7 cellular contexts compared by ENCODE assay signal in genomic region chr6:125995972-125996580, GRCh38. TPM values are rescaled to one million over a fixed set of nuclear protein-coding genes. Genes with fewer than 3 reads are reported as not detected.
A peak's percentile ranks its signal among the peaks of the same experiment; 100 is the strongest.
DNase-seq lines count a peak whose midpoint lies in the region; ATAC-seq and TF ChIP-seq lines count a peak whose summit lies in the region.

No MANE protein-coding gene starts in this region.

- H3K4me3 Mint-ChIP-seq in activated naive CD8-positive, alpha-beta T cell treated with anti-CD3 and anti-CD28 coated beads, Interleukin-2, amount 10 ng/mL, durations not matched to agents 7 days and 5 days, result peak overlapping the region; percentile 64

- TF ChIP-seq CTCF in GM13976 (IDR thresholded peaks at IDR 0.05; ENCODE audit: borderline replicate concordance, control extremely low read depth, extremely low read depth, insufficient read depth, missing control alignments), result peak; percentile 93
- TF ChIP-seq CTCF in heart left ventricle (IDR thresholded peaks at IDR 0.05), result peak; percentile 92 to 98 (median 96)

- H3K4me3 ChIP-seq in heart left ventricle, result no peak overlapping the region

- WGBS in heart left ventricle, 4 donors, result 8 to 13% (median 12%) methylated on average over 8 of the region's 8 CpGs

- H3K36me3 ChIP-seq in heart left ventricle, result peaks cover 0 to 41% (median 21%) of the 10 kb centered on the region in 9 donors

- H3K36me3 Mint-ChIP-seq in activated naive CD8-positive, alpha-beta T cell treated with anti-CD3 and anti-CD28 coated beads, Interleukin-2, amount 10 ng/mL, durations not matched to agents 7 days and 5 days, result peaks cover 16% of the 10 kb centered on the region

- H3K27me3 Mint-ChIP-seq in activated naive CD8-positive, alpha-beta T cell treated with anti-CD3 and anti-CD28 coated beads, Interleukin-2, amount 10 ng/mL, durations not matched to agents 7 days and 5 days, result no peaks in the 10 kb centered on the region

- H3K4me1 ChIP-seq in heart left ventricle, result peaks cover 0 to 15% (median 3%) of the 10 kb centered on the region in 12 donors

- no peaks in the 10 kb centered on the region for H3K27me3 ChIP-seq in heart left ventricle

- H3K4me1 Mint-ChIP-seq in activated naive CD8-positive, alpha-beta T cell treated with anti-CD3 and anti-CD28 coated beads, Interleukin-2, amount 10 ng/mL, durations not matched to agents 7 days and 5 days, result peaks cover 16% of the 10 kb centered on the region

- POLR2A ChIA-PET in activated naive CD8-positive, alpha-beta T cell treated with anti-CD3 and anti-CD28 coated beads, Interleukin-2, amount 10 ng/mL, durations not matched to agents 7 days and 5 days (lab: Charles Lee), result no interaction called here

- no peaks in the 10 kb centered on the region for H3K9me3 Mint-ChIP-seq in activated naive CD8-positive, alpha-beta T cell treated with anti-CD3 and anti-CD28 coated beads, Interleukin-2, amount 10 ng/mL, durations not matched to agents 7 days and 5 days

- intact Hi-C loops in heart left ventricle (cut with DNase I), result loop anchor here in 3 of 10 donors (5.0 to 10.0 kb wide), 2 partner anchors 1126 to 1129 kb away; no protein-coding TSS in a partner anchor
- intact Hi-C loops in sciatic nerve (cut with DNase I), result no loop called here

- no peak for TF ChIP-seq POLR2A in heart left ventricle (IDR thresholded peaks at IDR 0.05)

- ATAC-seq in HG02642 (IDR thresholded peaks at IDR 0.05; ENCODE audit: poor library complexity, unreplicated experiment) (peak; percentile 96), heart left ventricle (peak; percentile 70 to 87 (median 82)), sciatic nerve (peak; percentile 89)
- ATAC-seq in activated naive CD8-positive, alpha-beta T cell treated with anti-CD3 and anti-CD28 coated beads, Interleukin-2, amount 10 ng/mL, durations not matched to agents 7 days and 5 days (ENCODE audit: low read depth), result peak; percentile 91

- H3K27ac ChIP-seq in heart left ventricle, result no peak overlapping the region

- no peaks in the 10 kb centered on the region for H3K9me3 ChIP-seq in heart left ventricle

- in situ Hi-C loops in GM13976 (cut with MboI; ENCODE audit: low sequenced_read_pairs, unreplicated experiment), result no loop called here

- H3K27ac Mint-ChIP-seq in activated naive CD8-positive, alpha-beta T cell treated with anti-CD3 and anti-CD28 coated beads, Interleukin-2, amount 10 ng/mL, durations not matched to agents 7 days and 5 days, result peak overlapping the region; percentile 4

- DNase-seq in GM13976 (ENCODE audit: low spot score) (peak; percentile 45), NCI-H1092 (lab: John Stamatoyannopoulos, UW) (peak; percentile 31), SW480 (ENCODE audit: low spot score) (peak; percentile 44), heart left ventricle (peak; percentile 39 to 72 (median 45)), sciatic nerve (ENCODE audit: low spot score) (peak; percentile 77)
- DNase-seq in activated naive CD8-positive, alpha-beta T cell treated with anti-CD3 and anti-CD28 coated beads, Interleukin-2, amount 10 ng/mL, durations not matched to agents 7 days and 5 days, result peak; percentile 79

RNA-seq across cellular contexts. Expression of gene TRMT11, which starts 9.7 kb away (rescaled TPM):
- total RNA-seq in activated naive CD8-positive, alpha-beta T cell treated with anti-CD3 and anti-CD28 coated beads, Interleukin-2, amount 10 ng/mL, durations not matched to agents 7 days and 5 days, result 10 to 100 TPM; 24.7 to 25.1 TPM
- total RNA-seq in heart left ventricle (10 to 100 TPM in 7 of 9 donors, 1 to 10 TPM in 2; 9.0 to 15.6 (median 11.8) TPM), sciatic nerve (29.2 TPM)
- 1 to 10 TPM; 8.0 to 8.8 TPM for polyA plus RNA-seq in heart left ventricle

RNA-seq across cellular contexts. Expression of gene HINT3, which starts 39.5 kb away (rescaled TPM):
- total RNA-seq in activated naive CD8-positive, alpha-beta T cell treated with anti-CD3 and anti-CD28 coated beads, Interleukin-2, amount 10 ng/mL, durations not matched to agents 7 days and 5 days, result 10 to 100 TPM; 10.6 to 10.8 TPM
- total RNA-seq in heart left ventricle (10 to 100 TPM; 26.3 to 40.0 (median 33.8) TPM), sciatic nerve (25.0 TPM)
- polyA plus RNA-seq in heart left ventricle, result 10 to 100 TPM in 1 of 2 donors, 1 to 10 TPM in 1; 8.1 to 23.9 TPM
